21 cellular contexts compared by ENCODE assay signal in genomic region chr16:30340621-30341020, GRCh38. TPM values are rescaled to one million over a fixed set of nuclear protein-coding genes. Genes with fewer than 3 reads are reported as not detected.
DNase-seq lines count a peak whose midpoint lies in the region; ATAC-seq, FAIRE-seq and TF ChIP-seq lines count a peak whose summit lies in the region.
"Had no signal": no experiment of that assay in that cellular context is flagged by ENCODE, and none has a peak within 500 bp of the region (broad histone marks: within the 10 kb centered on the region; RNA-seq: fewer than 3 reads in every experiment).

No MANE protein-coding gene starts in this region.

- H3K9me3 Mint-ChIP-seq in astrocyte (ENCODE audit: unreplicated experiment), result peaks cover 3% of the 10 kb centered on the region
- H3K9me3 Mint-ChIP-seq: activated T-cell treated with anti-CD3 and anti-CD28 coated beads, Interleukin-2, amount 50 U/mL, for 72 hours; HFFc6; T-cell had no signal

- H3K4me3 Mint-ChIP-seq in astrocyte (ENCODE audit: unreplicated experiment), result peak overlapping the region; percentile 12
- H3K4me3 Mint-ChIP-seq: activated T-cell treated with anti-CD3 and anti-CD28 coated beads, Interleukin-2, amount 50 U/mL, for 72 hours; HFFc6 had no signal

- FAIRE-seq in astrocyte (lab: Jason Lieb, UNC), result no peak

- H3K4me2 ChIP-seq in astrocyte (ENCODE audit: low read length), result no peak overlapping the region

- intact Hi-C loops in left ventricle myocardium inferior (cut with micrococcal nuclease), result no loop called here

- no peak overlapping the region for H3K27ac ChIP-seq in right atrium auricular region
- no peak overlapping the region for H3K27ac ChIP-seq in left ventricle myocardium inferior (replicated peaks)
- H3K27ac ChIP-seq in astrocyte (ENCODE audit: low read depth, low read length), result no peak overlapping the region
- H3K27ac ChIP-seq in thymus (ENCODE audit: low read depth), result peak overlapping the region; percentile 36
- H3K27ac ChIP-seq: parathyroid adenoma, skin epidermis had no signal

- TF ChIP-seq CTCF in right atrium auricular region (IDR thresholded peaks at IDR 0.05), result no peak
- TF ChIP-seq CTCF in left ventricle myocardium inferior (IDR thresholded peaks at IDR 0.05; ENCODE audit: borderline replicate concordance), result no peak
- TF ChIP-seq CTCF in astrocyte (IDR thresholded peaks at IDR 0.05; ENCODE audit: insufficient read depth, low read depth, low read length), result no peak

- H3K4me3 ChIP-seq in right atrium auricular region (no peak overlapping the region), left ventricle myocardium inferior (no peak overlapping the region), astrocyte (ENCODE audit: insufficient read depth, low read depth, low read length) (no peak overlapping the region), thymus (ENCODE audit: low read length) (no peak overlapping the region)
- H3K4me3 ChIP-seq: K562, skin epidermis had no signal

- H4K20me1 ChIP-seq in astrocyte (ENCODE audit: insufficient read depth, low read length), result no peaks in the 10 kb centered on the region

- peaks cover 5% of the 10 kb centered on the region for H3K36me3 Mint-ChIP-seq in astrocyte (ENCODE audit: low read depth, unreplicated experiment)
- H3K36me3 Mint-ChIP-seq: T-cell had no signal

- H3K27ac Mint-ChIP-seq in astrocyte (ENCODE audit: unreplicated experiment), result no peak overlapping the region
- H3K27ac Mint-ChIP-seq: activated T-cell treated with anti-CD3 and anti-CD28 coated beads, Interleukin-2, amount 50 U/mL, for 72 hours; HFFc6 had no signal

- H3K4me1 Mint-ChIP-seq in astrocyte (ENCODE audit: low read depth, unreplicated experiment), result peaks cover 4% of the 10 kb centered on the region

- DNase-seq in right atrium auricular region (ENCODE audit: low spot score), result peak; percentile 43
- DNase-seq in left ventricle myocardium inferior, result no peak
- DNase-seq in NCI-H146 (lab: John Stamatoyannopoulos, UW), result peak; percentile 98
- DNase-seq in astrocyte (ENCODE audit: low read depth), result no peak
- no peak for DNase-seq in NCI-H2107 (lab: John Stamatoyannopoulos, UW)
- DNase-seq: activated CD4-positive, alpha-beta T cell treated with anti-CD3 and anti-CD28 coated beads, Interleukin-2, amount 50 U/mL, for 1 hour; activated T-cell treated with anti-CD3 and anti-CD28 coated beads, Interleukin-2, amount 50 U/mL, for 72 hours; effector memory CD4-positive, alpha-beta T cell; glutamatergic neuron; HFFc6; NCI-H1048; stimulated activated CD4-positive, alpha-beta T cell treated with anti-CD3 and anti-CD28 coated beads, Interleukin-2, amount 100 ng/mL, for 48 hours had no signal

- WGBS in thymus, result 23% methylated on average over 13 of the region's 13 CpGs

- H3K9ac ChIP-seq in astrocyte (ENCODE audit: low read length), result no peak overlapping the region
- H3K9ac ChIP-seq: parathyroid adenoma had no signal

- peaks cover 0 to 6% of the 10 kb centered on the region in 2 donors for H3K4me1 ChIP-seq in right atrium auricular region
- peaks cover 5% of the 10 kb centered on the region for H3K4me1 ChIP-seq in left ventricle myocardium inferior
- H3K4me1 ChIP-seq in astrocyte (ENCODE audit: insufficient read depth, low read length), result peaks cover 6% of the 10 kb centered on the region
- H3K4me1 ChIP-seq in thymus (ENCODE audit: control insufficient read depth, insufficient read depth, low read length), result peaks cover 20% of the 10 kb centered on the region

- H3K36me3 ChIP-seq in right atrium auricular region, result no peaks in the 10 kb centered on the region
- H3K36me3 ChIP-seq in left ventricle myocardium inferior, result no peaks in the 10 kb centered on the region
- H3K36me3 ChIP-seq in astrocyte (ENCODE audit: insufficient read depth, low read length), result no peaks in the 10 kb centered on the region
- no peaks in the 10 kb centered on the region for H3K36me3 ChIP-seq in thymus (ENCODE audit: control insufficient read depth, insufficient read depth)

- no peaks in the 10 kb centered on the region for H3K79me2 ChIP-seq in astrocyte (ENCODE audit: insufficient read depth, low read length)
- H3K79me2 ChIP-seq: parathyroid adenoma had no signal

- H3K9me3 ChIP-seq in right atrium auricular region, result no peaks in the 10 kb centered on the region
- no peaks in the 10 kb centered on the region for H3K9me3 ChIP-seq in left ventricle myocardium inferior (replicated peaks)
- H3K9me3 ChIP-seq in astrocyte (ENCODE audit: insufficient read depth, low read depth, low read length), result no peaks in the 10 kb centered on the region
- H3K9me3 ChIP-seq in thymus (ENCODE audit: control insufficient read depth), result no peaks in the 10 kb centered on the region

- peaks cover 2% of the 10 kb centered on the region for H3K27me3 Mint-ChIP-seq in astrocyte (ENCODE audit: low read depth, unreplicated experiment)
- H3K27me3 Mint-ChIP-seq: T-cell had no signal

- no peak overlapping the region for H2AFZ ChIP-seq in astrocyte (ENCODE audit: low read depth, low read length)
- H2AFZ ChIP-seq: parathyroid adenoma had no signal

- ATAC-seq in GM21390 (IDR thresholded peaks at IDR 0.05; ENCODE audit: unreplicated experiment) (no peak), GM18867 (IDR thresholded peaks at IDR 0.05; ENCODE audit: unreplicated experiment) (no peak)
- ATAC-seq: K562, Right ventricle myocardium inferior had no signal

- H3K27me3 ChIP-seq in right atrium auricular region (no peaks in the 10 kb centered on the region), left ventricle myocardium inferior (ENCODE audit: low read depth) (no peaks in the 10 kb centered on the region), astrocyte (ENCODE audit: insufficient read depth, low read length) (no peaks in the 10 kb centered on the region), thymus (ENCODE audit: control insufficient read depth, insufficient read depth) (no peaks in the 10 kb centered on the region)

RNA-seq across cellular contexts. Expression of gene CD2BP2, which starts 14.5 kb away (rescaled TPM):
- total RNA-seq in right atrium auricular region, result 10 to 100 TPM; 22.0 to 39.3 TPM
- total RNA-seq in left ventricle myocardium inferior, result 29.8 TPM
- total RNA-seq in astrocyte, result 58.8 TPM in 2 replicates
- 48.0 TPM for polyA plus RNA-seq in thymus

RNA-seq across cellular contexts. Expression of gene TBC1D10B, which starts 29.7 kb away (rescaled TPM):
- total RNA-seq in right atrium auricular region (10 to 100 TPM; 20.0 to 22.3 TPM), left ventricle myocardium inferior (23.3 TPM), astrocyte (50.3 and 50.8 TPM in 2 replicates)
- 25.0 TPM for polyA plus RNA-seq in thymus

RNA-seq across cellular contexts. Expression of gene MYL11, which starts 34.0 kb away (rescaled TPM):
- total RNA-seq in right atrium auricular region, result not detected
- total RNA-seq in left ventricle myocardium inferior, result not detected
- not detected in 2 replicates for total RNA-seq in astrocyte
- 12.5 TPM for polyA plus RNA-seq in thymus
- total RNA-seq: Right ventricle myocardium inferior, subcutaneous adipose tissue had no signal

RNA-seq across cellular contexts. Expression of gene SEPTIN1, which starts 41.7 kb away (rescaled TPM):
- under 1 TPM in 1 of 2 donors, not detected in 1; 0.35 TPM for total RNA-seq in right atrium auricular region
- 1.3 TPM for total RNA-seq in left ventricle myocardium inferior
- 0.48 and 0.96 TPM in 2 replicates for total RNA-seq in astrocyte
- 337 TPM for polyA plus RNA-seq in thymus

RNA-seq across cellular contexts. Expression of gene ZNF48, which starts 54.6 kb away (rescaled TPM):
- total RNA-seq in right atrium auricular region, result 10 to 100 TPM in 1 of 2 donors, 1 to 10 TPM in 1; 5.7 to 10.7 TPM
- total RNA-seq in left ventricle myocardium inferior, result 5.0 TPM
- 16.0 and 19.5 TPM in 2 replicates for total RNA-seq in astrocyte
- 5.9 TPM for polyA plus RNA-seq in thymus

Comparison
In these comparisons a context has a peak if more than half of its experiments do, and no peak if none do; other contexts are left out.
1. DNase-seq: peak in right atrium auricular region (single experiment) and NCI-H146 (single experiment); none in left ventricle myocardium inferior (single experiment), astrocyte (single experiment) and NCI-H2107 (single experiment).